1 cellular context compared by ENCODE assay signal in the genomic region with DNA sequence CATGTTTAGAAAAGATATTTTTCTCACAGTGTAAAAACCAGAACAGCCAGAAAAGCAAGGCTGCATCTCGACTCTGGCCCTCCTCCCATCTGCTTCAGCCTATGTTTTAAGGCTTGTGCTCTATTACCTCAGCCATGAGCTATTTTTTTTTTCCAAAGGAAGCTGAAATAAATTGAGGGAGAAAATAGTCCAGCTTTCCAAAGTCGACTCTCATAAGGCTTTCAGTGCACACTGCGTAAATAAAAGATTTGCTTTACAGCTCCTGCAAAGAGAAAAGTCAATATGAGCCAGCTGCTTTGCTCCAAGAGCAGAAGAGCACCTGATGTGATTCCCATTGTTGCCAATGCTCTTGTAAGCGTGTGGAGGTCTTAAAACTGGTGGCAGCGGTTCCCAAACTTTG.
TF ChIP-seq lines count a peak whose summit lies in the region.

No MANE protein-coding gene starts in this region.

TF ChIP-seq in HepG2, 621 proteins besides CTCF, POLR2A, EP300 and RAD21:
- TF ChIP-seq, protein P1, sequence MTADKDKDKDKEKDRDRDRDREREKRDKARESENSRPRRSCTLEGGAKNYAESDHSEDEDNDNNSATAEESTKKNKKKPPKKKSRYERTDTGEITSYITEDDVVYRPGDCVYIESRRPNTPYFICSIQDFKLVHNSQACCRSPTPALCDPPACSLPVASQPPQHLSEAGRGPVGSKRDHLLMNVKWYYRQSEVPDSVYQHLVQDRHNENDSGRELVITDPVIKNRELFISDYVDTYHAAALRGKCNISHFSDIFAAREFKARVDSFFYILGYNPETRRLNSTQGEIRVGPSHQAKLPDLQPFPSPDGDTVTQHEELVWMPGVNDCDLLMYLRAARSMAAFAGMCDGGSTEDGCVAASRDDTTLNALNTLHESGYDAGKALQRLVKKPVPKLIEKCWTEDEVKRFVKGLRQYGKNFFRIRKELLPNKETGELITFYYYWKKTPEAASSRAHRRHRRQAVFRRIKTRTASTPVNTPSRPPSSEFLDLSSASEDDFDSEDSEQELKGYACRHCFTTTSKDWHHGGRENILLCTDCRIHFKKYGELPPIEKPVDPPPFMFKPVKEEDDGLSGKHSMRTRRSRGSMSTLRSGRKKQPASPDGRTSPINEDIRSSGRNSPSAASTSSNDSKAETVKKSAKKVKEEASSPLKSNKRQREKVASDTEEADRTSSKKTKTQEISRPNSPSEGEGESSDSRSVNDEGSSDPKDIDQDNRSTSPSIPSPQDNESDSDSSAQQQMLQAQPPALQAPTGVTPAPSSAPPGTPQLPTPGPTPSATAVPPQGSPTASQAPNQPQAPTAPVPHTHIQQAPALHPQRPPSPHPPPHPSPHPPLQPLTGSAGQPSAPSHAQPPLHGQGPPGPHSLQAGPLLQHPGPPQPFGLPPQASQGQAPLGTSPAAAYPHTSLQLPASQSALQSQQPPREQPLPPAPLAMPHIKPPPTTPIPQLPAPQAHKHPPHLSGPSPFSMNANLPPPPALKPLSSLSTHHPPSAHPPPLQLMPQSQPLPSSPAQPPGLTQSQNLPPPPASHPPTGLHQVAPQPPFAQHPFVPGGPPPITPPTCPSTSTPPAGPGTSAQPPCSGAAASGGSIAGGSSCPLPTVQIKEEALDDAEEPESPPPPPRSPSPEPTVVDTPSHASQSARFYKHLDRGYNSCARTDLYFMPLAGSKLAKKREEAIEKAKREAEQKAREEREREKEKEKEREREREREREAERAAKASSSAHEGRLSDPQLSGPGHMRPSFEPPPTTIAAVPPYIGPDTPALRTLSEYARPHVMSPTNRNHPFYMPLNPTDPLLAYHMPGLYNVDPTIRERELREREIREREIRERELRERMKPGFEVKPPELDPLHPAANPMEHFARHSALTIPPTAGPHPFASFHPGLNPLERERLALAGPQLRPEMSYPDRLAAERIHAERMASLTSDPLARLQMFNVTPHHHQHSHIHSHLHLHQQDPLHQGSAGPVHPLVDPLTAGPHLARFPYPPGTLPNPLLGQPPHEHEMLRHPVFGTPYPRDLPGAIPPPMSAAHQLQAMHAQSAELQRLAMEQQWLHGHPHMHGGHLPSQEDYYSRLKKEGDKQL (CRISPR knock-in tag; IDR thresholded peaks at IDR 0.05; ENCODE audit: low read depth) = no peak
- TF ChIP-seq, protein P2, sequence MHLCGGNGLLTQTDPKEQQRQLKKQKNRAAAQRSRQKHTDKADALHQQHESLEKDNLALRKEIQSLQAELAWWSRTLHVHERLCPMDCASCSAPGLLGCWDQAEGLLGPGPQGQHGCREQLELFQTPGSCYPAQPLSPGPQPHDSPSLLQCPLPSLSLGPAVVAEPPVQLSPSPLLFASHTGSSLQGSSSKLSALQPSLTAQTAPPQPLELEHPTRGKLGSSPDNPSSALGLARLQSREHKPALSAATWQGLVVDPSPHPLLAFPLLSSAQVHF (CRISPR knock-in tag; IDR thresholded peaks at IDR 0.05) = no peak
- TF ChIP-seq FOXA1 (IDR thresholded peaks at IDR 0.05) = no peak
- TF ChIP-seq FOXA1 (CRISPR knock-in tag; IDR thresholded peaks at IDR 0.05) = 0 out of 2 replicates have a peak, but pooled peaks have one; percentile 18
- 0 out of 2 replicates have a peak, but pooled peaks have one; percentile 11 for TF ChIP-seq FOXA3 (CRISPR knock-in tag; IDR thresholded peaks at IDR 0.05)
